ENCODE assay signal across 1 cellular context in the genomic region with DNA sequence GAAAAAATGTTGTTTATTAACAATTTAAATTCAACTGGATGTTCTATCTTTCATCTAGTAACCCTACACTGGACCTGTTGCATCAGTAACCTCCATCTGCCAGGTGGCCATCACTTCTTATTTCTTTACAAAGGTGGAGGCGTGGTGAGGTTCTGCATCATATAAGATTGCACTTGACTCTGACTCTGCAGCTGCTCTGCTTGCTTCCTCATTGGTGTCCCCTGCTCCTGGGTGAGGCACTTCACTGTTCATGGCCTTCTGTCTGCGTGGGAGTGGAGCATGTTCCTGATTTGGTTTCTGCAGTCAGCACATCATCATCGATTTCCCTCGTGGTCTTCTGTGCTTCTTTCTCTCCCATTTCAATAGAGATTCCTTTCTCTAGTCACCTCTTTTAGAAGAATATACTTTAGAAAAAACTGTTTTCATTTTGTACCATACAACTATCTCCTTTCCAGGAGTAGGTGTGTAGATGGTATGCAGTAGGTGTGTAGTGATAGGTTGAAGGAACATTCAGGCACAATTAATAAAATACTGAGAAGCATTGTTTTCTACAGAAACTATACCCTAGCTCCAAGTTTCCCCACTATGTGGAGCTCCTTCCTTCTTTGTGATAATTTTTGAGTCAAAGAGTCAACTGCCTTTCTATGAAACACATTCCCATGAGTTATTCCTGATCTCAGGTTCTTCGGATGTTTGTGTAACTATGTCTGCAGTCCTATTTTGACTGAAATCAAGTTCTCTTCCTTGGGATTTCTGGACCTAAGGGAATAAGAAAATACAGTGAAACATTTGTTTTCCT.
TF ChIP-seq lines count a peak whose summit lies in the region.

No MANE protein-coding gene starts in this region.

TF ChIP-seq in H1, 55 proteins besides CTCF, POLR2A, EP300 and RAD21 (continued from another document):
- TF ChIP-seq SAP30 (IDR thresholded peaks at IDR 0.05; ENCODE audit: insufficient read depth, insufficient replicate concordance, low read length) (no peak), TCF12 (IDR thresholded peaks at IDR 0.05; ENCODE audit: low read depth, low read length) (no peak)
TF ChIP-seq in H1: peak in this region for 0.
